17 cellular contexts compared by ENCODE assay signal in the genomic region with DNA sequence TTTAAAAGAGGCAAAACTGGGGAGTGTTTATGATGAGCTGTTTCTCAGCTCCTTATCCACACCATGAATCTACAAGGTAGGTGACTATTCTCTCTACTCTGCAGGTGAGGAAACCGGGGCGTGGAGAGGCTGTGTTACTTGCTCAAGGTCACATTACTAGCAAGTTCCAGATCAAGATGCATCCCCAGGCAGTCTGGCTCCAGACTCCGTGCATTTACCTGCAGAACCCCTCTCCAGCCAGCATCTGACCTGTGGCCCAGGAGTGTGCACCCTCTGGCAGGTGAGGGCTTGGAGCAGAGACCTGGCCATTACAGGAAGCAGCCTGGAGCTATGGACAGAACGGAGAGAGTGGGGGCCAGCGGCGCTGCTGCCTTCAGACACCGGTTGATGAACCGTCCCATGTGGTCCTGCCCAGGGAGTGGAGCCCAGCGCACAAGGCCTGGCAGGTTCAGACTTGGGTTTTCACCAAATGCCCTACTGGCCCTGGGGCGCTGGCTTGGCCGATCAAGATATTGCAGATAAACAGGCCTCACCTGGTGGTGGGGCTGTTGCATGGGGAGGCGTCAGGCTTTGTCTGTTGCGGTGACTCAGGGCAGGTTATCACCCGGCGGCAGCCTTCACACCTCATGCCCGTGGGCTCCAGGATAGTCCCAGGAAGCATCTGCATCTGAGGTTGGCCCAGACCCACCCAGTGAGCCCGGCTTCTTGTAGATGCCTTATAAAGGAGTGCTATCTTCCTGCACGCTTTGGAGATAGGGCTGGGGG. TPM values are rescaled to one million over a fixed set of nuclear protein-coding genes. Genes with fewer than 3 reads are reported as not detected.
"Had no signal": no experiment of that assay in that cellular context is flagged by ENCODE, and none has a peak within 500 bp of the region (broad histone marks: within the 10 kb centered on the region; RNA-seq: fewer than 3 reads in every experiment).

No MANE protein-coding gene starts in this region.

- H3K27ac Mint-ChIP-seq: activated CD4-positive, alpha-beta T cell treated with anti-CD3 and anti-CD28 coated beads, Interleukin-2, amount 10 ng/mL, durations not matched to agents 7 days and 5 days had no signal

- H3K27me3 ChIP-seq: brain microvascular endothelial cell, upper lobe of right lung had no signal

- H3K4me3 Mint-ChIP-seq: activated CD4-positive, alpha-beta T cell treated with anti-CD3 and anti-CD28 coated beads, Interleukin-2, amount 10 ng/mL, durations not matched to agents 7 days and 5 days had no signal

- H3K9me3 Mint-ChIP-seq: activated CD4-positive, alpha-beta T cell treated with anti-CD3 and anti-CD28 coated beads, Interleukin-2, amount 10 ng/mL, durations not matched to agents 7 days and 5 days had no signal

- H3K4me3 ChIP-seq: coronary artery, heart right ventricle, lower lobe of right lung, thoracic aorta, upper lobe of right lung had no signal

- ATAC-seq: activated CD4-positive, CD25-positive, alpha-beta regulatory T cell treated with anti-CD3 and anti-CD28 coated beads, Interleukin-2, amount 50 U/mL, for 24 hours; heart right ventricle; lower lobe of right lung; upper lobe of right lung had no signal

- DNase-seq: activated CD4-positive, alpha-beta T cell treated with anti-CD3 and anti-CD28 coated beads, Interleukin-2, amount 10 ng/mL, durations not matched to agents 7 days and 5 days; activated CD8-positive, alpha-beta memory T cell treated with anti-CD3 and anti-CD28 coated beads for 24 hours; activated CD8-positive, alpha-beta memory T cell treated with anti-CD3 and anti-CD28 coated beads, Interleukin-2, amount 50 U/mL, for 48 hours; activated effector memory CD4-positive, alpha-beta T cell treated with Interleukin-2 at 50 U/mL for 16 hours; activated naive CD4-positive, alpha-beta T cell treated with anti-CD3 and anti-CD28 coated beads, Interleukin-2, amount 50 U/mL, for 16 hours; activated T-cell treated with anti-CD3 and anti-CD28 coated beads, Interleukin-2, amount 50 U/mL, for 48 hours; aorta; brain microvascular endothelial cell; heart right ventricle; lower lobe of right lung; midbrain; T1000; upper lobe of right lung had no signal

- H3K36me3 ChIP-seq: brain microvascular endothelial cell, heart right ventricle, lower lobe of right lung, thoracic aorta, upper lobe of right lung had no signal

- H3K4me1 ChIP-seq: heart right ventricle, lower lobe of right lung, upper lobe of right lung had no signal

- H3K9me3 ChIP-seq: heart right ventricle, lower lobe of right lung, thoracic aorta, upper lobe of right lung had no signal

- H3K27me3 Mint-ChIP-seq: activated CD4-positive, alpha-beta T cell treated with anti-CD3 and anti-CD28 coated beads, Interleukin-2, amount 10 ng/mL, durations not matched to agents 7 days and 5 days had no signal

- H3K27ac ChIP-seq: brain microvascular endothelial cell, coronary artery, heart right ventricle, lower lobe of right lung, thoracic aorta, upper lobe of right lung had no signal

RNA-seq across cellular contexts. Expression of a gene that starts 29.2 kb away (rescaled TPM):
- total RNA-seq: activated CD4-positive, alpha-beta T cell treated with anti-CD3 and anti-CD28 coated beads, Interleukin-2, amount 10 ng/mL, durations not matched to agents 7 days and 5 days; aorta; T-helper 1 cell treated with Interleukin-12 subunit alpha and Interleukin-12 subunit beta and Interleukin-4 antibody, amounts not matched to agents 30 ng/mL and 1 ng/mL, for 36 hours; thoracic aorta had no signal
- polyA plus RNA-seq: aorta had no signal
